In the genomic region with DNA sequence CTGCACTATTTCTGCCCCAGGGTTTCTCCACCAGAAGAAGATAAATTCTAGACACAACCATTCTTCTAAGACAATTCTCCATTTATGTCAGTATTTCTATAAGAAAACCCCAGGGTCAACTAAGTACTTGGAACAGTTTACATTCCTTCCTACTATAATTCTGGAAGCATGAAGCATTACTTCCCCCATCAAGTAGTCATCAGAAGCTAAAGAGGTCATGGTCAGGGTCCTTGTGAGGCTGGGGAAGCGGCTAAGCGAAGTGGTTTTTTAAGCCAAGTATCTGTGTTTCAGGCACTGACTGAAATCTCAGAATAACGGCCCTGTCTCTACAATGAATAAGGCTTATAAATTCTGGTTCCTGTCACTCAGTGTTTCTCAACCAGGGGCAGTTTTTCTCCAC, we compare ENCODE assay signal across 23 cellular contexts.
"Had no signal": no experiment of that assay in that cellular context is flagged by ENCODE, and none has a peak within 500 bp of the region (broad histone marks: within the 10 kb centered on the region; RNA-seq: fewer than 3 reads in every experiment).

No MANE protein-coding gene starts in this region.

- H3K9me3 Mint-ChIP-seq: activated CD8-positive, alpha-beta T cell treated with anti-CD3 and anti-CD28 coated beads for 36 hours had no signal

- H3K27ac Mint-ChIP-seq: activated CD8-positive, alpha-beta T cell treated with anti-CD3 and anti-CD28 coated beads for 36 hours; activated naive CD8-positive, alpha-beta T cell treated with anti-CD3 and anti-CD28 coated beads, Interleukin-2, amount 10 ng/mL, durations not matched to agents 7 days and 5 days; brain had no signal

- H3K27ac ChIP-seq: ascending aorta, SJSA1 had no signal

- H3K4me3 Mint-ChIP-seq: activated CD8-positive, alpha-beta T cell treated with anti-CD3 and anti-CD28 coated beads for 36 hours; activated naive CD8-positive, alpha-beta T cell treated with anti-CD3 and anti-CD28 coated beads, Interleukin-2, amount 10 ng/mL, durations not matched to agents 7 days and 5 days; brain had no signal

- DNase-seq: activated CD4-positive, alpha-beta T cell treated with anti-CD3 and anti-CD28 coated beads for 4 hours; activated CD8-positive, alpha-beta memory T cell treated with anti-CD3 and anti-CD28 coated beads, Interleukin-2, amount 50 U/mL, for 4 hours; activated CD8-positive, alpha-beta T cell treated with anti-CD3 and anti-CD28 coated beads for 36 hours; activated naive CD4-positive, alpha-beta T cell treated with anti-CD3 and anti-CD28 coated beads, Interleukin-2, amount 50 U/mL, for 16 hours; activated naive CD8-positive, alpha-beta T cell treated with anti-CD3 and anti-CD28 coated beads, Interleukin-2, amount 10 ng/mL, durations not matched to agents 7 days and 5 days; activated T-cell treated with anti-CD3 and anti-CD28 coated beads, Interleukin-2, amount 50 U/mL, for 1 hour; amniotic stem cell; KG1; NCI-H1092; NCI-H1417; NCI-H1930; NCI-H2171; NCI-H2227 treated with DMSO at 0.1 percent for 48 hours; NCI-H526; NCI-H774; RPMI8226; SW 1271 had no signal

- H3K36me3 ChIP-seq: ascending aorta, SJSA1 had no signal

- H3K36me3 Mint-ChIP-seq: brain had no signal

- H3K27me3 Mint-ChIP-seq: activated naive CD8-positive, alpha-beta T cell treated with anti-CD3 and anti-CD28 coated beads, Interleukin-2, amount 10 ng/mL, durations not matched to agents 7 days and 5 days; brain had no signal

- H3K4me3 ChIP-seq: ascending aorta, SJSA1 had no signal

- H3K9me3 ChIP-seq: ascending aorta, SJSA1 had no signal

- H3K27me3 ChIP-seq: ascending aorta, SJSA1 had no signal

- ATAC-seq: activated CD4-positive, CD25-positive, alpha-beta regulatory T cell treated with anti-CD3 and anti-CD28 coated beads, Interleukin-2, amount 50 U/mL, for 24 hours; activated CD8-positive, alpha-beta T cell treated with anti-CD3 and anti-CD28 coated beads for 36 hours; Right ventricle myocardium inferior; SK-N-SH treated with all-trans-retinoic acid at 6 μM for 48 hours had no signal
